In genomic region chr11:36210529-36210928, GRCh38 we compare ENCODE assay signal across 19 cellular contexts.
"Had no signal": no experiment of that assay in that cellular context is flagged by ENCODE, and none has a peak within 500 bp of the region (broad histone marks: within the 10 kb centered on the region; RNA-seq: fewer than 3 reads in every experiment).

No MANE protein-coding gene starts in this region.

- H3K9me3 ChIP-seq: tibial artery, vagina had no signal

- H3K27me3 ChIP-seq: tibial artery, vagina had no signal

- H3K36me3 ChIP-seq: tibial artery, vagina, WERI-Rb-1 had no signal

- H3K4me3 ChIP-seq: tibial artery, vagina had no signal

- H3K27ac ChIP-seq: tibial artery, vagina, WERI-Rb-1 had no signal

- ATAC-seq: activated CD4-positive, alpha-beta T cell treated with anti-CD3 and anti-CD28 coated beads for 36 hours; activated naive CD4-positive, alpha-beta T cell treated with anti-CD3 and anti-CD28 coated beads, Interleukin-2, amount 50 U/mL, for 72 hours; activated T-cell treated with anti-CD3 and anti-CD28 coated beads, Interleukin-2, amount 50 U/mL, for 4 hours; effector memory CD8-positive, alpha-beta T cell; left lobe of liver; right cardiac atrium had no signal

- H3K4me1 ChIP-seq: tibial artery had no signal

- DNase-seq: activated CD4-positive, alpha-beta memory T cell treated with anti-CD3 and anti-CD28 coated beads, Interleukin-2, amount 10 ng/mL, durations not matched to agents 7 days and 5 days; activated CD4-positive, alpha-beta T cell treated with anti-CD3 and anti-CD28 coated beads for 36 hours; activated effector memory CD4-positive, alpha-beta T cell treated with Interleukin-2 at 50 U/mL for 16 hours; activated T-cell treated with anti-CD3 and anti-CD28 coated beads, Interleukin-2, amount 50 U/mL, for 4 hours; amniotic stem cell; effector memory CD8-positive, alpha-beta T cell; islet precursor cell; mesendoderm; occipital lobe; right cardiac atrium; small intestine; stimulated activated CD4-positive, alpha-beta T cell treated with anti-CD3 and anti-CD28 coated beads, Interleukin-4, amount 100 ng/mL, for 24 hours; stimulated activated naive CD4-positive, alpha-beta T cell; T1000; tibial artery; WERI-Rb-1 had no signal
